ENCODE assay signal across 15 cellular contexts in genomic region chr5:56833325-56833724, GRCh38. TPM values are rescaled to one million over a fixed set of nuclear protein-coding genes. Genes with fewer than 3 reads are reported as not detected.
DNase-seq lines count a peak whose midpoint lies in the region; ATAC-seq and TF ChIP-seq lines count a peak whose summit lies in the region.
"Had no signal": no experiment of that assay in that cellular context is flagged by ENCODE, and none has a peak within 500 bp of the region (broad histone marks: within the 10 kb centered on the region; RNA-seq: fewer than 3 reads in every experiment).

No MANE protein-coding gene starts in this region.

- peaks cover 82% of the 10 kb centered on the region for H3K4me1 Mint-ChIP-seq in activated T-helper 17 cell treated with anti-CD3 and anti-CD28 coated beads, Interleukin-2, amount 50 U/mL, for 72 hours
- peaks cover 68% of the 10 kb centered on the region for H3K4me1 Mint-ChIP-seq in nephron

- DNase-seq in NCI-H82 (lab: John Stamatoyannopoulos, UW) (peak; percentile 57), NCI-H82 treated with DMSO at 0.1 percent for 48 hours (lab: John Stamatoyannopoulos, UW; ENCODE audit: unreplicated experiment) (no peak), H7 (peak; percentile 20), activated gamma-delta T cell treated with Interleukin-2 at 50 U/mL for 16 hours (no peak), GM10266 (ENCODE audit: extremely low spot score) (no peak), COR-L47 (lab: John Stamatoyannopoulos, UW) (no peak)
- DNase-seq: ACHN, amniotic stem cell, left cardiac atrium, NCI-H446 treated with DMSO at 0.1 percent for 48 hours, ovary, SHP77 treated with DMSO at 0.1 percent for 48 hours had no signal

- H3K27me3 ChIP-seq in H7 (ENCODE audit: control insufficient read depth, insufficient read depth, low read length) = no peaks in the 10 kb centered on the region
- H3K27me3 ChIP-seq: gastroesophageal sphincter, ovary had no signal

- ATAC-seq in activated T-helper 17 cell treated with anti-CD3 and anti-CD28 coated beads, Interleukin-2, amount 50 U/mL, for 72 hours (replicated peaks) = peak; percentile 30
- ATAC-seq: gastroesophageal sphincter had no signal

- H3K27ac Mint-ChIP-seq in activated T-helper 17 cell treated with anti-CD3 and anti-CD28 coated beads, Interleukin-2, amount 50 U/mL, for 72 hours = peak overlapping the region; percentile 77
- H3K27ac Mint-ChIP-seq in nephron = peak overlapping the region; percentile 12 to 69 (median 28)

- H3K27me3 Mint-ChIP-seq in activated T-helper 17 cell treated with anti-CD3 and anti-CD28 coated beads, Interleukin-2, amount 50 U/mL, for 72 hours = no peaks in the 10 kb centered on the region
- no peaks in the 10 kb centered on the region for H3K27me3 Mint-ChIP-seq in nephron (ENCODE audit: low read depth)

- H3K9me3 Mint-ChIP-seq in activated T-helper 17 cell treated with anti-CD3 and anti-CD28 coated beads, Interleukin-2, amount 50 U/mL, for 72 hours = no peaks in the 10 kb centered on the region
- H3K9me3 Mint-ChIP-seq in nephron = no peaks in the 10 kb centered on the region

- H3K36me3 Mint-ChIP-seq in activated T-helper 17 cell treated with anti-CD3 and anti-CD28 coated beads, Interleukin-2, amount 50 U/mL, for 72 hours (ENCODE audit: low read depth) = no peaks in the 10 kb centered on the region
- H3K36me3 Mint-ChIP-seq in nephron (ENCODE audit: low read depth) = no peaks in the 10 kb centered on the region

- no peak overlapping the region for H3K4me3 ChIP-seq in H7 (ENCODE audit: insufficient read depth, low read depth, low read length)
- H3K4me3 ChIP-seq: gastroesophageal sphincter, ovary had no signal

- no peak for TF ChIP-seq CTCF in nephron (IDR thresholded peaks at IDR 0.05; ENCODE audit: unreplicated experiment in 3 of 3)
- no peak for TF ChIP-seq CTCF in GM10266 (IDR thresholded peaks at IDR 0.05; ENCODE audit: control insufficient read depth, insufficient read depth, low read depth, missing control alignments)

- H3K36me3 ChIP-seq in H7 (replicated peaks; ENCODE audit: control insufficient read depth, insufficient read depth, low read length) = no peaks in the 10 kb centered on the region
- H3K36me3 ChIP-seq: gastroesophageal sphincter, ovary had no signal

- peak overlapping the region; percentile 88 for H3K4me3 Mint-ChIP-seq in activated T-helper 17 cell treated with anti-CD3 and anti-CD28 coated beads, Interleukin-2, amount 50 U/mL, for 72 hours
- H3K4me3 Mint-ChIP-seq in nephron = no peak overlapping the region

RNA-seq across cellular contexts. Expression of gene MAP3K1, which starts 18.0 kb away (rescaled TPM):
- total RNA-seq in H7 (2014; rRNA removed; shearing (Covaris generic)) = 18.9 and 21.2 TPM in 2 replicates
- 10 to 100 TPM; 26.5 to 29.1 TPM for total RNA-seq in activated T-helper 17 cell treated with anti-CD3 and anti-CD28 coated beads, Interleukin-2, amount 50 U/mL, for 72 hours

Comparison
In these comparisons a context has a peak if more than half of its experiments do, and no peak if none do; other contexts are left out.
1. DNase-seq: peak in NCI-H82 (single experiment) and H7 (single experiment); none in NCI-H82 treated with DMSO at 0.1 percent for 48 hours (single experiment), activated gamma-delta T cell treated with Interleukin-2 at 50 U/mL for 16 hours (single experiment), GM10266 (single experiment) and COR-L47 (single experiment).